Comparison of ENCODE assay signal across 2 cellular contexts in genomic region chr6:37696220-37696840, GRCh38.
TF ChIP-seq lines count a peak whose summit lies in the region.

No MANE protein-coding gene starts in this region.

TF ChIP-seq in SK-N-SH, 30 proteins besides CTCF, POLR2A, EP300 and RAD21 (continued from another document):
- TF ChIP-seq SIN3A (IDR thresholded peaks at IDR 0.05; ENCODE audit: borderline replicate concordance, low read depth, low read length) (peak; percentile 30; the same call in 1 of the 2 replicates), EZH2phosphoT487 (IDR thresholded peaks at IDR 0.05; ENCODE audit: borderline replicate concordance, low read depth) (no peak), MAX (IDR thresholded peaks at IDR 0.05; ENCODE audit: low read depth) (peak; percentile 52; the same call in 1 of the 2 replicates)

TF ChIP-seq in HepG2, 621 proteins besides CTCF, POLR2A, EP300 and RAD21 (continued from another document):
- TF ChIP-seq HNRNPLL (IDR thresholded peaks at IDR 0.05; ENCODE audit: low read depth, low read length, poor library complexity, severe bottlenecking) (peak; percentile 59), SRSF4 (IDR thresholded peaks at IDR 0.05; ENCODE audit: low read depth, low read length, poor library complexity, severe bottlenecking) (no peak), ZSCAN31 (CRISPR knock-in tag; IDR thresholded peaks at IDR 0.05; ENCODE audit: low read depth) (0 out of 2 replicates have a peak, but pooled peaks have one; percentile 32), GABPB1 (CRISPR knock-in tag; IDR thresholded peaks at IDR 0.05) (peak; percentile 14; the same call in 1 of the 2 replicates), NCOA1 (CRISPR knock-in tag; IDR thresholded peaks at IDR 0.05) (no peak), KLF12 (CRISPR knock-in tag; IDR thresholded peaks at IDR 0.05; ENCODE audit: borderline replicate concordance) (0 out of 2 replicates have a peak, but pooled peaks have one; percentile 33), MED1 (CRISPR knock-in tag; IDR thresholded peaks at IDR 0.05) (0 out of 2 replicates have a peak, but pooled peaks have one; percentile 17), EED (CRISPR knock-in tag; IDR thresholded peaks at IDR 0.05) (peak; percentile 63; the same call in 1 of the 2 replicates), AKAP8 (CRISPR knock-in tag; IDR thresholded peaks at IDR 0.05) (no peak), ZBTB38 (CRISPR knock-in tag; IDR thresholded peaks at IDR 0.05) (peak; percentile 34; the same call in 1 of the 2 replicates), ZFP91 (CRISPR knock-in tag; IDR thresholded peaks at IDR 0.05; ENCODE audit: borderline replicate concordance) (peak; percentile 29; the same call in 1 of the 2 replicates), ZNF800 (CRISPR knock-in tag; IDR thresholded peaks at IDR 0.05) (peak; percentile 79), TBP (CRISPR knock-in tag; IDR thresholded peaks at IDR 0.05) (no peak), ZNF782 (CRISPR knock-in tag; IDR thresholded peaks at IDR 0.05; ENCODE audit: borderline replicate concordance) (no peak)
